ENCODE assay signal across 9 cellular contexts in genomic region chr2:27072950-27073349, GRCh38. TPM values are rescaled to one million over a fixed set of nuclear protein-coding genes. Genes with fewer than 3 reads are reported as not detected.
DNase-seq lines count a peak whose midpoint lies in the region; ATAC-seq and TF ChIP-seq lines count a peak whose summit lies in the region.
"Had no signal": no experiment of that assay in that cellular context is flagged by ENCODE, and none has a peak within 500 bp of the region (broad histone marks: within the 10 kb centered on the region; RNA-seq: fewer than 3 reads in every experiment).

No MANE protein-coding gene starts in this region.

- H3K9me3 Mint-ChIP-seq in activated T-helper 1 cell treated with anti-CD3 and anti-CD28 coated beads, Interleukin-12 subunit alpha, Interleukin-12 subunit beta, Interleukin-2, Interleukin-4 antibody, amounts not matched to agents 30 ng/mL and 10 ng/mL and 1 ng/mL, durations not matched to agents 14 hours and 24 hours and 36 hours: no peaks in the 10 kb centered on the region

- H3K4me3 ChIP-seq in H7 (ENCODE audit: insufficient read depth, low read depth, low read length) (peak overlapping the region; percentile 73; the same call in 1 of the 2 replicates), hepatocyte (no peak overlapping the region), skin epidermis (no peak overlapping the region)

- peak overlapping the region; percentile 88 for H3K4me3 Mint-ChIP-seq in activated T-helper 1 cell treated with anti-CD3 and anti-CD28 coated beads, Interleukin-12 subunit alpha, Interleukin-12 subunit beta, Interleukin-2, Interleukin-4 antibody, amounts not matched to agents 30 ng/mL and 10 ng/mL and 1 ng/mL, durations not matched to agents 14 hours and 24 hours and 36 hours

- H3K27me3 Mint-ChIP-seq in activated T-helper 1 cell treated with anti-CD3 and anti-CD28 coated beads, Interleukin-12 subunit alpha, Interleukin-12 subunit beta, Interleukin-2, Interleukin-4 antibody, amounts not matched to agents 30 ng/mL and 10 ng/mL and 1 ng/mL, durations not matched to agents 14 hours and 24 hours and 36 hours (ENCODE audit: insufficient read depth): peaks cover 2% of the 10 kb centered on the region

- intact Hi-C loops in activated T-helper 1 cell treated with anti-CD3 and anti-CD28 coated beads, Interleukin-12 subunit alpha, Interleukin-12 subunit beta, Interleukin-2, Interleukin-4 antibody, amounts not matched to agents 30 ng/mL and 10 ng/mL and 1 ng/mL, durations not matched to agents 14 hours and 24 hours and 36 hours (cut with micrococcal nuclease): loop anchor here (5.0 kb wide), 1 partner anchor 354 kb away; the partner anchor contains the start of gene NRBP1

- H3K9me3 ChIP-seq in hepatocyte (ENCODE audit: low read depth): no peaks in the 10 kb centered on the region

- H3K4me1 ChIP-seq in hepatocyte (ENCODE audit: insufficient read depth): peaks cover 27% of the 10 kb centered on the region

- no peak for ATAC-seq in HG02678 (IDR thresholded peaks at IDR 0.05; ENCODE audit: unreplicated experiment)
- ATAC-seq in GM21360 (IDR thresholded peaks at IDR 0.05; ENCODE audit: unreplicated experiment): no peak

- H3K9me2 ChIP-seq in hepatocyte (replicated peaks; ENCODE audit: insufficient read depth): no peaks in the 10 kb centered on the region

- no peak overlapping the region for H2AFZ ChIP-seq in hepatocyte
- H2AFZ ChIP-seq: PC-9 had no signal

- peak overlapping the region; percentile 98 for H3K27ac ChIP-seq in hepatocyte
- H3K27ac ChIP-seq in skin epidermis: peak overlapping the region in 17 of 21 experiments; percentile 78 to 96 (median 92)
- H3K27ac ChIP-seq: PC-9 had no signal

- DNase-seq in H7 (no peak), hepatocyte (ENCODE audit: low spot score) (no peak), NCI-H524 treated with DMSO at 0.1 percent for 48 hours (lab: John Stamatoyannopoulos, UW) (no peak), MV-4-11 (lab: John Stamatoyannopoulos, UW) (no peak)
- no peak for DNase-seq in activated T-helper 1 cell treated with anti-CD3 and anti-CD28 coated beads, Interleukin-12 subunit alpha, Interleukin-12 subunit beta, Interleukin-2, Interleukin-4 antibody, amounts not matched to agents 30 ng/mL and 10 ng/mL and 1 ng/mL, durations not matched to agents 14 hours and 24 hours and 36 hours (ENCODE audit: low spot score)
- DNase-seq: PC-9 had no signal

- H3K36me3 ChIP-seq in H7 (replicated peaks; ENCODE audit: control insufficient read depth, insufficient read depth, low read length) (peaks cover 18% of the 10 kb centered on the region), hepatocyte (replicated peaks; ENCODE audit: insufficient read depth, low read depth) (no peaks in the 10 kb centered on the region)

- peaks cover 26% of the 10 kb centered on the region for H3K36me3 Mint-ChIP-seq in activated T-helper 1 cell treated with anti-CD3 and anti-CD28 coated beads, Interleukin-12 subunit alpha, Interleukin-12 subunit beta, Interleukin-2, Interleukin-4 antibody, amounts not matched to agents 30 ng/mL and 10 ng/mL and 1 ng/mL, durations not matched to agents 14 hours and 24 hours and 36 hours (ENCODE audit: low read depth)

- peaks cover 32% of the 10 kb centered on the region for H3K79me2 ChIP-seq in hepatocyte

- WGBS in hepatocyte (ENCODE audit: low lambda C conversion rate, missing lambda C conversion rate): 64% methylated on average over 4 of the region's 4 CpGs

- H3K4me2 ChIP-seq in hepatocyte: peak overlapping the region; percentile 90

- TF ChIP-seq CTCF in hepatocyte (IDR thresholded peaks at IDR 0.05; ENCODE audit: poor library complexity): no peak

- H3K27me3 ChIP-seq in H7 (ENCODE audit: control insufficient read depth, insufficient read depth, low read length) (no peaks in the 10 kb centered on the region), hepatocyte (no peaks in the 10 kb centered on the region)

- peak overlapping the region; percentile 79 for H3K27ac Mint-ChIP-seq in activated T-helper 1 cell treated with anti-CD3 and anti-CD28 coated beads, Interleukin-12 subunit alpha, Interleukin-12 subunit beta, Interleukin-2, Interleukin-4 antibody, amounts not matched to agents 30 ng/mL and 10 ng/mL and 1 ng/mL, durations not matched to agents 14 hours and 24 hours and 36 hours

- H3K4me1 Mint-ChIP-seq in activated T-helper 1 cell treated with anti-CD3 and anti-CD28 coated beads, Interleukin-12 subunit alpha, Interleukin-12 subunit beta, Interleukin-2, Interleukin-4 antibody, amounts not matched to agents 30 ng/mL and 10 ng/mL and 1 ng/mL, durations not matched to agents 14 hours and 24 hours and 36 hours (ENCODE audit: low read depth): peaks cover 88% of the 10 kb centered on the region

- H4K20me1 ChIP-seq in hepatocyte (ENCODE audit: insufficient read depth, poor library complexity, severe bottlenecking): peaks cover 14% of the 10 kb centered on the region

RNA-seq across cellular contexts. Expression of gene OST4, which starts 1.5 kb away (rescaled TPM):
- 197 and 228 TPM in 2 replicates for total RNA-seq in H7 (2014; rRNA removed; shearing (Covaris generic))
- total RNA-seq in activated T-helper 1 cell treated with anti-CD3 and anti-CD28 coated beads, Interleukin-12 subunit alpha, Interleukin-12 subunit beta, Interleukin-2, Interleukin-4 antibody, amounts not matched to agents 30 ng/mL and 10 ng/mL and 1 ng/mL, durations not matched to agents 14 hours and 24 hours and 36 hours: 322 and 332 TPM in 2 replicates
- 364 and 380 TPM in 2 replicates for total RNA-seq in hepatocyte
- polyA plus RNA-seq in hepatocyte: 839 and 872 TPM in 2 replicates

RNA-seq across cellular contexts. Expression of gene EMILIN1, which starts 5.5 kb away (rescaled TPM):
- total RNA-seq in H7 (2014; rRNA removed; shearing (Covaris generic)): 5.1 and 5.8 TPM in 2 replicates
- total RNA-seq in activated T-helper 1 cell treated with anti-CD3 and anti-CD28 coated beads, Interleukin-12 subunit alpha, Interleukin-12 subunit beta, Interleukin-2, Interleukin-4 antibody, amounts not matched to agents 30 ng/mL and 10 ng/mL and 1 ng/mL, durations not matched to agents 14 hours and 24 hours and 36 hours: 1.1 and 1.5 TPM in 2 replicates
- 59.6 and 80.8 TPM in 2 replicates for total RNA-seq in hepatocyte
- 109 and 128 TPM in 2 replicates for polyA plus RNA-seq in hepatocyte

RNA-seq across cellular contexts. Expression of gene KHK, which starts 13.6 kb away (rescaled TPM):
- total RNA-seq in H7 (2014; rRNA removed; shearing (Covaris generic)): 3.3 and 5.3 TPM in 2 replicates
- 12.2 and 12.4 TPM in 2 replicates for total RNA-seq in activated T-helper 1 cell treated with anti-CD3 and anti-CD28 coated beads, Interleukin-12 subunit alpha, Interleukin-12 subunit beta, Interleukin-2, Interleukin-4 antibody, amounts not matched to agents 30 ng/mL and 10 ng/mL and 1 ng/mL, durations not matched to agents 14 hours and 24 hours and 36 hours
- total RNA-seq in hepatocyte: 26.1 and 28.7 TPM in 2 replicates
- polyA plus RNA-seq in hepatocyte: 57.7 and 73.1 TPM in 2 replicates

RNA-seq across cellular contexts. Expression of gene AGBL5, which starts 21.5 kb away (rescaled TPM):
- 45.4 and 46.7 TPM in 2 replicates for total RNA-seq in H7 (2014; rRNA removed; shearing (Covaris generic))
- total RNA-seq in activated T-helper 1 cell treated with anti-CD3 and anti-CD28 coated beads, Interleukin-12 subunit alpha, Interleukin-12 subunit beta, Interleukin-2, Interleukin-4 antibody, amounts not matched to agents 30 ng/mL and 10 ng/mL and 1 ng/mL, durations not matched to agents 14 hours and 24 hours and 36 hours: 12.3 and 13.8 TPM in 2 replicates
- 12.9 and 13.8 TPM in 2 replicates for total RNA-seq in hepatocyte
- polyA plus RNA-seq in hepatocyte: 20.2 and 24.9 TPM in 2 replicates

RNA-seq across cellular contexts. Expression of gene TMEM214, which starts 40.2 kb away (rescaled TPM):
- 46.5 and 46.6 TPM in 2 replicates for total RNA-seq in H7 (2014; rRNA removed; shearing (Covaris generic))
- 97.5 and 98.1 TPM in 2 replicates for total RNA-seq in activated T-helper 1 cell treated with anti-CD3 and anti-CD28 coated beads, Interleukin-12 subunit alpha, Interleukin-12 subunit beta, Interleukin-2, Interleukin-4 antibody, amounts not matched to agents 30 ng/mL and 10 ng/mL and 1 ng/mL, durations not matched to agents 14 hours and 24 hours and 36 hours
- total RNA-seq in hepatocyte: 40.2 and 50.4 TPM in 2 replicates
- polyA plus RNA-seq in hepatocyte: 75.9 and 100 TPM in 2 replicates
